33 cellular contexts compared by ENCODE assay signal in the genomic region with DNA sequence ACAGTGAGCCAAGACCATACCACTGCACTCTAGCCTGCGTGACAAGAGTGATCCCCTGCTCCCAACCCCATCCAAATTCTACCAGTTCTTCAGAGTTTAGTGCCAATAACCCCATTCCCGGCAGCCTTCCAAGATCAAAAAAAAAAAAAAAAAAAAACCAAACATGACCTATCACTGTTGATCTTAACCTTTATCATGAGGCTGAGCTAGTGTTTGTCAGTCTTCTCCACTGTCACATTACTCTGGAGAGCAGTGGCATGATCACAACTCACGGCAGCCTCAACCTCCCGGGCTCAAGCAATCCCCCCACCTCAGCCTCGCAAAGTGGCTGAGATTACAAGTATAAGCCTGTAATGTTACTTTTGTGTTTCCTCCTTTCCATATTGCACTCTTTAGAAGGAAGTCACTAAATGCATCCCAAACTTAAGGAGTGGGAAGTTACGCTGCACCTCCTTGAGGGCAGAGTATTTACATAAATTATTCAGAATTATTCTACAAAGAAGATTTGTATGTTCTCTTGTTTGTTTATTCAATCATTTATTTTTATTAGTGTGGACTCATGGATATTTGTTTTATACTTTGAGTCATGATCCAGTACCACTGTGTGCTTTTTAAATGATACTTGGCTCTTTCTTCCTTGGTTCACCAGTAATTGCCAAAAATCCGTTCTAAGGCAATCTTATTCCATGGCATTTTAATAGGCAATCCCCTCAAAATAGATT. TPM values are rescaled to one million over a fixed set of nuclear protein-coding genes. Genes with fewer than 3 reads are reported as not detected.
"Had no signal": no experiment of that assay in that cellular context is flagged by ENCODE, and none has a peak within 500 bp of the region (broad histone marks: within the 10 kb centered on the region; RNA-seq: fewer than 3 reads in every experiment).

No MANE protein-coding gene starts in this region.

- H3K9me3 ChIP-seq: MG63 had no signal

- FAIRE-seq: bronchial epithelial cell, RCC 7860 had no signal

- H3K36me3 ChIP-seq: MG63, WERI-Rb-1 had no signal

- H3K4me3 ChIP-seq: MG63, PC-9 had no signal

- DNase-seq: activated CD4-positive, alpha-beta memory T cell treated with anti-CD3 and anti-CD28 coated beads, Interleukin-2, amount 10 ng/mL, durations not matched to agents 7 days and 5 days; activated CD4-positive, alpha-beta T cell treated with anti-CD3 and anti-CD28 coated beads for 1 hour; activated CD4-positive, alpha-beta T cell treated with anti-CD3 and anti-CD28 coated beads for 48 hours; activated CD4-positive, CD25-positive, alpha-beta regulatory T cell; activated CD8-positive, alpha-beta memory T cell treated with anti-CD3 and anti-CD28 coated beads for 24 hours; activated CD8-positive, alpha-beta memory T cell treated with anti-CD3 and anti-CD28 coated beads, Interleukin-2, amount 10 ng/mL, durations not matched to agents 7 days and 5 days; activated CD8-positive, alpha-beta memory T cell treated with anti-CD3 and anti-CD28 coated beads, Interleukin-2, amount 50 U/mL, for 48 hours; activated effector memory CD4-positive, alpha-beta T cell treated with Interleukin-2 at 50 U/mL for 16 hours; activated naive CD4-positive, alpha-beta T cell treated with anti-CD3 and anti-CD28 coated beads, Interleukin-2, amount 10 ng/mL, durations not matched to agents 7 days and 5 days; activated naive CD8-positive, alpha-beta T cell treated with anti-CD3 and anti-CD28 coated beads, Interleukin-2, amount 50 U/mL, for 24 hours; activated T-cell treated with anti-CD3 and anti-CD28 coated beads, Interleukin-2, amount 50 U/mL, for 48 hours; anterior cingulate cortex; caudate nucleus; cerebellar nuclear complex; Karpas-422; MG63; NCI-H1048; NCI-H1105 treated with DMSO at 0.1 percent for 48 hours; NCI-H1436; NCI-H1694 treated with DMSO at 0.1 percent for 48 hours; NCI-H2029; NCI-H345; NCI-H524 treated with DMSO at 0.1 percent for 48 hours; NK-92 treated with Interleukin-12 subunit alpha and Interleukin-12 subunit beta, amount 100 ng/mL, for 24 hours; PC-9; SIG-M5; T-cell; T-helper 17 cell; T-helper 9 cell; WERI-Rb-1 had no signal

- H3K27ac ChIP-seq: PC-9, RWPE1, WERI-Rb-1 had no signal

RNA-seq across cellular contexts. Expression of a gene that starts 31.5 kb away (rescaled TPM):
- total RNA-seq: bronchial epithelial cell had no signal
